Comparison of ENCODE assay signal across 13 cellular contexts in the genomic region with DNA sequence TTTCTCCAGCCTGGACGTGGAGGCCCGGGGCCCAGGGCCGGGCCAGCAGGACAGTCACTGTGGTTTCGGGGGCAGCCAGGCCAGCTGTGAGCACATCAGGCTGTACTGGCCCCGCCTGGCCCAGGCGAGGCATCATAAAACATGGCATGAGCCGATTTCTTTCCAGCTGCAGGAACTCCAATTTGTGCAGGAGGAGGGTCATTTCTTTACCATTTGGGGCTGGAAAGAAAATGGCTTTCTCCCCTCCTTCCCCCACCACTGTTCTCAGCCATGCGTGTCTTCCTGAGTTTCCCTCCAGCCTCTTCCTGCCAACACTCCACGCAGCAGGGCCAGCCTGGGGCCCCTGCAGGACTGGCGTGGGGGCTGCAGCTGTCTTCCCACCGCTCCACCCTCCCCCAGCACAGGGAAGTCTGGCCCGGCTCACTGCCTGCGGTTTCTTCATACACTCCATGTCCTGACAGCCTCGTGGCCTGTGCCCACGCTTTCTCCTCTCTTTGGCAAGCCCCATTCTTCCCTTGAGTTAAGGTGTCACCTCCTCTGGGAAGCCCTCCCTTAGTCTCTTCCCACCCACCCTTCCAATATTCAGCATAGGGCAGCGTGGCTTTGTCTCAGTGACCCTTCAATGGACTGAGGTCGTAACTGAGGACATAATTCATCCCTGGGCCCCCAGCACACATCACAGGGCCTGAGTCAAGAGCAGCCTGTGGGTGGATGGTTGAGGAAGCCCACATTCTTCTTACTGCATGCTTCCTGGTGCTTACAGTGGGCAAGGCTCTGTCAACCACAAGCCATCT.
DNase-seq lines count a peak whose midpoint lies in the region; ATAC-seq and TF ChIP-seq lines count a peak whose summit lies in the region.
"Had no signal": no experiment of that assay in that cellular context is flagged by ENCODE, and none has a peak within 500 bp of the region (broad histone marks: within the 10 kb centered on the region; RNA-seq: fewer than 3 reads in every experiment).

No MANE protein-coding gene starts in this region.

- no peak overlapping the region for H3K14ac ChIP-seq in neuronal stem cell (ENCODE audit: low read length)

- H4K91ac ChIP-seq in neuronal stem cell (ENCODE audit: low read depth, low read length, poor library complexity): no peak overlapping the region

- H2BK5ac ChIP-seq in neuronal stem cell (ENCODE audit: low read length): no peak overlapping the region

- peaks cover 2% of the 10 kb centered on the region for H3K79me1 ChIP-seq in neuronal stem cell (ENCODE audit: low read depth, low read length)

- H3K4me1 Mint-ChIP-seq in endodermal cell: peaks cover 3% of the 10 kb centered on the region
- peaks cover 12% of the 10 kb centered on the region for H3K4me1 Mint-ChIP-seq in stimulated activated memory B cell treated with anti-CD40 and anti-IgM and Interleukin-4, amounts not matched to agents 10 μg/mL and 1 μg/mL and 100 μg/mL, for 72 hours

- no peak for DNase-seq in AG04450 (ENCODE audit: low read depth, low spot score)
- DNase-seq in LHCN-M2 (ENCODE audit: low read depth): peak; percentile 64
- peak; percentile 41 for DNase-seq in endodermal cell
- DNase-seq in neuronal stem cell (ENCODE audit: low spot score): no peak
- DNase-seq in HuH-7.5 (ENCODE audit: low spot score): no peak
- DNase-seq in HCEC 1CT: no peak
- DNase-seq: activated CD4-positive, alpha-beta T cell treated with anti-CD3 and anti-CD28 coated beads, Interleukin-2, amount 50 U/mL, for 48 hours; Caco-2; dermis blood vessel endothelial cell; NCI-H510A treated with DMSO at 0.1 percent for 48 hours had no signal

- H3K27ac Mint-ChIP-seq in endodermal cell: no peak overlapping the region
- H3K27ac Mint-ChIP-seq in stimulated activated memory B cell treated with anti-CD40 and anti-IgM and Interleukin-4, amounts not matched to agents 10 μg/mL and 1 μg/mL and 100 μg/mL, for 72 hours: no peak overlapping the region

- H3K18ac ChIP-seq in neuronal stem cell (ENCODE audit: low read length): peak overlapping the region; percentile 44

- H3K27me3 ChIP-seq in AG04450 (ENCODE audit: control insufficient read depth, insufficient read depth, low read length): no peaks in the 10 kb centered on the region
- H3K27me3 ChIP-seq in endodermal cell (ENCODE audit: control insufficient read depth, insufficient read depth, low read length, poor library complexity, severe bottlenecking): no peaks in the 10 kb centered on the region
- peaks cover 0 to 8% (median 2%) of the 10 kb centered on the region in 3 experiments for H3K27me3 ChIP-seq in neuronal stem cell (ENCODE audit: control insufficient read depth in 3 of 3, insufficient read depth in 3 of 3, low read depth in 1 of 3, low read length in 3 of 3)

- POLR2A ChIA-PET in AG04450 (lab: Yijun Ruan, JAX): interaction anchor here (1.0 kb wide), 1 partner anchor 11 kb away, joined by 4 read pairs; no protein-coding TSS in a partner anchor

- no peak overlapping the region for H4K8ac ChIP-seq in neuronal stem cell (ENCODE audit: low read depth, low read length)

- WGBS in endodermal cell (ENCODE audit: insufficient coverage in 1 of 2, insufficient read length in 1 of 2), 2 experiments: 69 to 88% methylated on average over 5 to 17 of the region's 17 CpGs
- WGBS in neuronal stem cell (ENCODE audit: extremely low coverage in 2 of 2, insufficient read length in 2 of 2, insufficient replicate concordance in 1 of 2), 2 donors: no CpG with 5 or more reads among the region's 17 CpGs

- peak overlapping the region; percentile 68 for H2AK5ac ChIP-seq in neuronal stem cell (ENCODE audit: low read depth, low read length)

- CTCF ChIA-PET in AG04450 (lab: Charles Lee): interaction anchor here (0.6 to 0.7 kb wide), 3 partner anchors 16 to 160 kb away, joined by 3 read pairs; no protein-coding TSS in a partner anchor

- H2AFZ ChIP-seq in neuronal stem cell (ENCODE audit: low read length): peak overlapping the region; percentile 62

- H3K27ac ChIP-seq in AG04450 (ENCODE audit: low read depth, low read length): peak overlapping the region; percentile 65
- H3K27ac ChIP-seq in endodermal cell (ENCODE audit: low read depth, low read length): peak overlapping the region; percentile 52
- H3K27ac ChIP-seq in neuronal stem cell (replicated peaks; ENCODE audit: low read length): no peak overlapping the region

- peak overlapping the region; percentile 83 for H2BK15ac ChIP-seq in neuronal stem cell (ENCODE audit: low read length)

- no peaks in the 10 kb centered on the region for H3K4me1 ChIP-seq in endodermal cell (ENCODE audit: control insufficient read depth, insufficient read depth, low read length)
- H3K4me1 ChIP-seq in neuronal stem cell (ENCODE audit: control insufficient read depth in 2 of 2, insufficient read depth in 1 of 2, low read depth in 1 of 2, low read length in 2 of 2): peaks cover 11 to 24% of the 10 kb centered on the region in 2 donors
- H3K4me1 ChIP-seq: Caco-2 had no signal

- TF ChIP-seq CTCF in AG04450 (IDR thresholded peaks at IDR 0.05; ENCODE audit: low read depth, low read length) (no peak), endodermal cell (conservative IDR thresholded peaks at IDR 0.05) (no peak)

- H3K23ac ChIP-seq in neuronal stem cell (ENCODE audit: low read depth, low read length, poor library complexity): no peak overlapping the region

- no peak overlapping the region for H3K4ac ChIP-seq in neuronal stem cell (ENCODE audit: low read length)

- H3K36me3 ChIP-seq in endodermal cell (ENCODE audit: control insufficient read depth, insufficient read depth, low read length): no peaks in the 10 kb centered on the region
- H3K36me3 ChIP-seq in neuronal stem cell (replicated peaks in 1 of 2; ENCODE audit: control insufficient read depth in 2 of 2, insufficient read depth in 2 of 2, low read length in 2 of 2): no peaks in the 10 kb centered on the region

- H3K4me3 Mint-ChIP-seq in endodermal cell: no peak overlapping the region
- H3K4me3 Mint-ChIP-seq in stimulated activated memory B cell treated with anti-CD40 and anti-IgM and Interleukin-4, amounts not matched to agents 10 μg/mL and 1 μg/mL and 100 μg/mL, for 72 hours: no peak overlapping the region

- ATAC-seq in HG02623 (IDR thresholded peaks at IDR 0.05; ENCODE audit: unreplicated experiment): no peak
- no peak for ATAC-seq in stimulated activated memory B cell treated with anti-CD40 and anti-IgM and Interleukin-4, amounts not matched to agents 10 μg/mL and 1 μg/mL and 100 μg/mL, for 72 hours
- ATAC-seq: left lobe of liver had no signal

- no peak overlapping the region for H2BK12ac ChIP-seq in neuronal stem cell (ENCODE audit: low read length)

- H3K36me3 Mint-ChIP-seq in endodermal cell (ENCODE audit: low read depth): no peaks in the 10 kb centered on the region
- H3K36me3 Mint-ChIP-seq in stimulated activated memory B cell treated with anti-CD40 and anti-IgM and Interleukin-4, amounts not matched to agents 10 μg/mL and 1 μg/mL and 100 μg/mL, for 72 hours: no peaks in the 10 kb centered on the region

- H3K4me2 ChIP-seq in neuronal stem cell (ENCODE audit: insufficient read depth, low read length, poor library complexity, severe bottlenecking): no peak overlapping the region

- no peaks in the 10 kb centered on the region for H3K9me3 ChIP-seq in AG04450 (ENCODE audit: control insufficient read depth, insufficient read depth, low read length)
- no peaks in the 10 kb centered on the region for H3K9me3 ChIP-seq in endodermal cell (ENCODE audit: control insufficient read depth, low read length)
- H3K9me3 ChIP-seq in neuronal stem cell (replicated peaks in 1 of 2; ENCODE audit: control insufficient read depth in 2 of 2, insufficient read depth in 1 of 2, low read depth in 1 of 2, low read length in 2 of 2): no peaks in the 10 kb centered on the region
- H3K9me3 ChIP-seq: Caco-2 had no signal

- H3K4me3 ChIP-seq in AG04450 (ENCODE audit: low read depth, low read length): no peak overlapping the region
- no peak overlapping the region for H3K4me3 ChIP-seq in endodermal cell (ENCODE audit: low read length)
- no peak overlapping the region for H3K4me3 ChIP-seq in neuronal stem cell (ENCODE audit: low read length in 2 of 2)

- H3K9ac ChIP-seq in endodermal cell (ENCODE audit: extremely low read depth, low read length, poor library complexity, severe bottlenecking) (no peak overlapping the region), neuronal stem cell (ENCODE audit: low read depth, low read length, poor library complexity) (peak overlapping the region; percentile 16)

- H3K27me3 Mint-ChIP-seq in endodermal cell (ENCODE audit: insufficient read depth): no peaks in the 10 kb centered on the region
- H3K27me3 Mint-ChIP-seq in stimulated activated memory B cell treated with anti-CD40 and anti-IgM and Interleukin-4, amounts not matched to agents 10 μg/mL and 1 μg/mL and 100 μg/mL, for 72 hours: peaks cover 17% of the 10 kb centered on the region

- no peak overlapping the region for H2BK120ac ChIP-seq in neuronal stem cell (ENCODE audit: low read depth, low read length)

- no peaks in the 10 kb centered on the region for H3K9me3 Mint-ChIP-seq in endodermal cell
- H3K9me3 Mint-ChIP-seq in stimulated activated memory B cell treated with anti-CD40 and anti-IgM and Interleukin-4, amounts not matched to agents 10 μg/mL and 1 μg/mL and 100 μg/mL, for 72 hours: no peaks in the 10 kb centered on the region

Comparison
In these comparisons a context has a peak if more than half of its experiments do, and no peak if none do; other contexts are left out.
1. DNase-seq: peak in LHCN-M2 (single experiment) and endodermal cell (single experiment); none in AG04450 (single experiment), neuronal stem cell (single experiment), HuH-7.5 (single experiment) and HCEC 1CT (single experiment).